10 cellular contexts compared by ENCODE assay signal in genomic region chr3:10546887-10547286, GRCh38. TPM values are rescaled to one million over a fixed set of nuclear protein-coding genes. Genes with fewer than 3 reads are reported as not detected.
"Had no signal": no experiment of that assay in that cellular context is flagged by ENCODE, and none has a peak within 500 bp of the region (broad histone marks: within the 10 kb centered on the region; RNA-seq: fewer than 3 reads in every experiment).

No MANE protein-coding gene starts in this region.

- DNase-seq: activated B cell treated with CpG ODN at 0.5 μM for 24 hours; activated CD4-positive, alpha-beta T cell treated with anti-CD3 and anti-CD28 coated beads for 48 hours; activated naive CD4-positive, alpha-beta T cell treated with anti-CD3 and anti-CD28 coated beads, Interleukin-2, amount 50 U/mL, for 16 hours; pancreas; stimulated activated CD4-positive, alpha-beta T cell treated with anti-CD3 and anti-CD28 coated beads, Interleukin-2, amount 100 ng/mL, for 24 hours; thyroid gland had no signal

- ATAC-seq: pancreas; stimulated activated effector memory CD8-positive, alpha-beta T cell treated with anti-CD3 and anti-CD28 coated beads, Interleukin-12 subunit alpha, Interleukin-12 subunit beta, amount 100 ng/mL, for 72 hours had no signal

RNA-seq across cellular contexts. Expression of gene ATP2B2, which starts 41.5 kb away (rescaled TPM):
- total RNA-seq: activated B cell treated with CpG ODN at 0.5 μM for 24 hours; activated T-helper 2 cell treated with anti-CD3 and anti-CD28 coated beads, Interferon-gamma antibody, Interleukin-2, Interleukin-4, amounts not matched to agents 10 μg/mL and 5 μg/mL and 100 μg/mL, durations not matched to agents 14 hours and 24 hours and 36 hours; glomerular endothelial cell; T-helper 2 cell treated with Interferon-gamma antibody and Interleukin-4, amounts not matched to agents 100 ng/mL and 5 ng/mL, for 36 hours had no signal
